In genomic region chr15:92917606-92918407, GRCh38 we compare ENCODE assay signal across 8 cellular contexts. TPM values are rescaled to one million over a fixed set of nuclear protein-coding genes. Genes with fewer than 3 reads are reported as not detected.
DNase-seq lines count a peak whose midpoint lies in the region; ATAC-seq, FAIRE-seq and TF ChIP-seq lines count a peak whose summit lies in the region.

No MANE protein-coding gene starts in this region.

- H2AFZ ChIP-seq in HCT116 (ENCODE audit: low read depth, low read length, poor library complexity, severe bottlenecking) (no peak overlapping the region), astrocyte (ENCODE audit: low read depth, low read length) (no peak overlapping the region)

- H3K79me2 ChIP-seq in HCT116 (ENCODE audit: insufficient read depth, low read length): peaks cover 99% of the 10 kb centered on the region
- peaks cover 96% of the 10 kb centered on the region for H3K79me2 ChIP-seq in astrocyte (ENCODE audit: insufficient read depth, low read length)

- H3K27ac ChIP-seq in CD4-positive, alpha-beta memory T cell (ENCODE audit: low read depth, low read length): peak overlapping the region; percentile 82
- H3K27ac ChIP-seq in HCT116 (ENCODE audit: low read depth, low read length): peak overlapping the region; percentile 87
- peak overlapping the region; percentile 82 for H3K27ac ChIP-seq in astrocyte (ENCODE audit: low read depth, low read length)
- H3K27ac ChIP-seq in right cardiac atrium (ENCODE audit: low read length): peak overlapping the region; percentile 70

- H3K4me3 Mint-ChIP-seq in CD4-positive, alpha-beta memory T cell: peak overlapping the region; percentile 54 to 79 (median 62)
- peak overlapping the region; percentile 64 for H3K4me3 Mint-ChIP-seq in T-helper 2 cell treated with Interferon-gamma antibody and Interleukin-4, amounts not matched to agents 5 μg/mL and 100 μg/mL, for 36 hours
- H3K4me3 Mint-ChIP-seq in astrocyte (ENCODE audit: unreplicated experiment): no peak overlapping the region

- FAIRE-seq in astrocyte (lab: Jason Lieb, UNC) (no peak), urothelium cell line (lab: Jason Lieb, UNC) (no peak)

- no peak for TF ChIP-seq POLR2A in HCT116 (IDR thresholded peaks at IDR 0.05; ENCODE audit: borderline replicate concordance, extremely low read depth, insufficient read depth, insufficient read length)

- peaks cover 9 to 64% of the 10 kb centered on the region in 2 donors for H3K36me3 Mint-ChIP-seq in CD4-positive, alpha-beta memory T cell
- peaks cover 50% of the 10 kb centered on the region for H3K36me3 Mint-ChIP-seq in T-helper 2 cell treated with Interferon-gamma antibody and Interleukin-4, amounts not matched to agents 5 μg/mL and 100 μg/mL, for 36 hours (ENCODE audit: low read depth)
- peaks cover 7% of the 10 kb centered on the region for H3K36me3 Mint-ChIP-seq in astrocyte (ENCODE audit: low read depth, unreplicated experiment)

- no peak overlapping the region for H3K4me3 ChIP-seq in CD4-positive, alpha-beta memory T cell (ENCODE audit: low read length in 2 of 2)
- H3K4me3 ChIP-seq in HCT116 (replicated peaks in 1 of 2; ENCODE audit: low read depth in 1 of 2, low read length in 2 of 2) (no peak overlapping the region), astrocyte (ENCODE audit: insufficient read depth, low read depth, low read length) (peak overlapping the region; percentile 4), right cardiac atrium (ENCODE audit: low read length) (no peak overlapping the region)

- peaks cover 4% of the 10 kb centered on the region for H3K36me3 ChIP-seq in CD4-positive, alpha-beta memory T cell (ENCODE audit: insufficient read depth, low read length)
- H3K36me3 ChIP-seq in HCT116 (ENCODE audit: control insufficient read depth in 1 of 2, insufficient read depth in 2 of 2, low read length in 2 of 2) (no peaks in the 10 kb centered on the region), astrocyte (ENCODE audit: insufficient read depth, low read length) (peaks cover 10% of the 10 kb centered on the region)

- intact Hi-C loops in CD4-positive, alpha-beta memory T cell (cut with micrococcal nuclease): loop anchor here (1.0 kb wide), 4 partner anchors 36 to 121 kb away; no protein-coding TSS in a partner anchor
- intact Hi-C loops in HCT116 (cut with micrococcal nuclease): loop anchor here (1.0 kb wide), 1 partner anchor 121 kb away; no protein-coding TSS in a partner anchor
- intact Hi-C loops in right cardiac atrium (cut with DNase I): loop anchor here in 2 of 4 donors (2.0 to 5.0 kb wide), 2 partner anchors 109 to 111 kb away; no protein-coding TSS in a partner anchor

- no peaks in the 10 kb centered on the region for H3K27me3 Mint-ChIP-seq in CD4-positive, alpha-beta memory T cell
- H3K27me3 Mint-ChIP-seq in T-helper 2 cell treated with Interferon-gamma antibody and Interleukin-4, amounts not matched to agents 5 μg/mL and 100 μg/mL, for 36 hours (ENCODE audit: low read depth): no peaks in the 10 kb centered on the region
- H3K27me3 Mint-ChIP-seq in astrocyte (ENCODE audit: low read depth, unreplicated experiment): no peaks in the 10 kb centered on the region

- 21% methylated on average over 11 of the region's 11 CpGs for WGBS in right cardiac atrium

- peak overlapping the region; percentile 90 to 100 (median 96) for H3K27ac Mint-ChIP-seq in CD4-positive, alpha-beta memory T cell
- H3K27ac Mint-ChIP-seq in T-helper 2 cell treated with Interferon-gamma antibody and Interleukin-4, amounts not matched to agents 5 μg/mL and 100 μg/mL, for 36 hours: peak overlapping the region; percentile 74
- peak overlapping the region; percentile 93 for H3K27ac Mint-ChIP-seq in astrocyte (ENCODE audit: unreplicated experiment)

- H3K4me1 ChIP-seq in CD4-positive, alpha-beta memory T cell (ENCODE audit: insufficient read depth, low read length): peaks cover 97% of the 10 kb centered on the region
- H3K4me1 ChIP-seq in HCT116 (ENCODE audit: control insufficient read depth in 1 of 2, insufficient read depth in 2 of 2, low read length in 2 of 2) (peaks cover 64 to 94% of the 10 kb centered on the region in 2 experiments), astrocyte (ENCODE audit: insufficient read depth, low read length) (peaks cover 61% of the 10 kb centered on the region), right cardiac atrium (ENCODE audit: control insufficient read depth, insufficient read depth, low read length) (peaks cover 20% of the 10 kb centered on the region)

- no peaks in the 10 kb centered on the region for H3K27me3 ChIP-seq in CD4-positive, alpha-beta memory T cell (ENCODE audit: insufficient read depth, low read length)
- no peaks in the 10 kb centered on the region for H3K27me3 ChIP-seq in HCT116 (ENCODE audit: insufficient read depth, low read length)
- H3K27me3 ChIP-seq in astrocyte (ENCODE audit: insufficient read depth, low read length): no peaks in the 10 kb centered on the region
- H3K27me3 ChIP-seq in right cardiac atrium (ENCODE audit: control insufficient read depth, insufficient read depth): no peaks in the 10 kb centered on the region

- no peaks in the 10 kb centered on the region for H3K9me3 Mint-ChIP-seq in CD4-positive, alpha-beta memory T cell
- H3K9me3 Mint-ChIP-seq in T-helper 2 cell treated with Interferon-gamma antibody and Interleukin-4, amounts not matched to agents 5 μg/mL and 100 μg/mL, for 36 hours: no peaks in the 10 kb centered on the region
- no peaks in the 10 kb centered on the region for H3K9me3 Mint-ChIP-seq in astrocyte (ENCODE audit: unreplicated experiment)

- POLR2A ChIA-PET in CD4-positive, alpha-beta memory T cell (lab: Charles Lee; ENCODE audit: partially characterized antibody): interaction anchor here (0.6 to 9.5 kb wide), 14 partner anchors 13 to 122 kb away, joined by 3 to 295 read pairs (median 5); partner anchors contain the start of gene CHD2
- POLR2A ChIA-PET in HCT116 (lab: Charles Lee): interaction anchor here (0.6 to 1.2 kb wide), 5 partner anchors 11 to 121 kb away, joined by 3 to 6 read pairs (median 4); partner anchors contain the start of gene CHD2

- H3K4me1 Mint-ChIP-seq in CD4-positive, alpha-beta memory T cell: peaks cover 72 to 90% (median 80%) of the 10 kb centered on the region in 4 donors
- peaks cover 74% of the 10 kb centered on the region for H3K4me1 Mint-ChIP-seq in T-helper 2 cell treated with Interferon-gamma antibody and Interleukin-4, amounts not matched to agents 5 μg/mL and 100 μg/mL, for 36 hours (ENCODE audit: low read depth)
- H3K4me1 Mint-ChIP-seq in astrocyte (ENCODE audit: low read depth, unreplicated experiment): peaks cover 77% of the 10 kb centered on the region

- RAD21 ChIA-PET in HCT116 (lab: Charles Lee; ENCODE audit: low non-redundant PET in 1 of 2, low total read pairs in 2 of 2, uncharacterized antibody in 2 of 2, unreplicated experiment in 2 of 2): interaction anchor here (0.7 to 1.4 kb wide), 4 partner anchors 10 to 121 kb away, joined by 3 to 5 read pairs (median 3); no protein-coding TSS in a partner anchor

- ATAC-seq in HCT116 (peak; percentile 50), right cardiac atrium (peak; percentile 60 to 71)

- DNase-seq in CD4-positive, alpha-beta memory T cell: peak; percentile 87 to 91 (median 89)
- DNase-seq in HCT116 (ENCODE audit: low read depth, low spot score) (peak; percentile 90), NCI-H187 treated with DMSO at 0.1 percent for 48 hours (lab: John Stamatoyannopoulos, UW) (peak; percentile 81), astrocyte (ENCODE audit: low read depth) (peak; percentile 87), right cardiac atrium (peak; percentile 93 to 98 (median 95)), putamen (ENCODE audit: low spot score) (peak; percentile 91), urothelium cell line (ENCODE audit: low spot score) (peak; percentile 78)
- peak; percentile 89 for DNase-seq in T-helper 2 cell treated with Interferon-gamma antibody and Interleukin-4, amounts not matched to agents 5 μg/mL and 100 μg/mL, for 36 hours (ENCODE audit: low spot score)

- no peaks in the 10 kb centered on the region for H3K9me2 ChIP-seq in HCT116 (ENCODE audit: insufficient read depth)

- H4K20me1 ChIP-seq in HCT116 (ENCODE audit: insufficient read depth) (no peaks in the 10 kb centered on the region), astrocyte (ENCODE audit: insufficient read depth, low read length) (peaks cover 39% of the 10 kb centered on the region)

- BruUV-seq in HCT116 (replicated peaks; lab: Mats Ljungman, UMichigan): TSS peak; percentile 66

- H3K9ac ChIP-seq in HCT116 (ENCODE audit: low read length) (peak overlapping the region; percentile 38), astrocyte (ENCODE audit: low read length) (peak overlapping the region; percentile 48)

- CTCF ChIA-PET in CD4-positive, alpha-beta memory T cell (lab: Charles Lee; ENCODE audit: partially characterized antibody): interaction anchor here (0.7 to 11.3 kb wide), 19 partner anchors 9 to 122 kb away, joined by 3 to 205 read pairs (median 7); partner anchors contain the start of gene CHD2
- CTCF ChIA-PET in HCT116 (lab: Charles Lee): interaction anchor here (0.6 to 7.7 kb wide), 13 partner anchors 9 to 134 kb away, joined by 3 to 67 read pairs (median 4); partner anchors contain the start of gene CHD2

- peak; percentile 77 to 93 (median 78) for TF ChIP-seq CTCF in HCT116 (IDR thresholded peaks at IDR 0.05 in 2 of 3, conservative IDR thresholded peaks at IDR 0.05 in 1 of 3; ENCODE audit: borderline replicate concordance in 1 of 3, insufficient read depth in 1 of 3, low read depth in 2 of 3, low read length in 2 of 3)
- TF ChIP-seq CTCF in astrocyte (IDR thresholded peaks at IDR 0.05; ENCODE audit: insufficient read depth, low read depth, low read length): peak; percentile 90

- TF ChIP-seq RAD21 in HCT116 (IDR thresholded peaks at IDR 0.05; ENCODE audit: low read depth): peak; percentile 93

- no peaks in the 10 kb centered on the region for H3K9me3 ChIP-seq in CD4-positive, alpha-beta memory T cell (ENCODE audit: control insufficient read depth in 1 of 2, low read length in 2 of 2)
- no peaks in the 10 kb centered on the region for H3K9me3 ChIP-seq in HCT116 (ENCODE audit: control insufficient read depth in 1 of 2, insufficient read depth in 1 of 2, low read depth in 1 of 2, low read length in 2 of 2)
- no peaks in the 10 kb centered on the region for H3K9me3 ChIP-seq in astrocyte (ENCODE audit: insufficient read depth, low read depth, low read length)
- no peaks in the 10 kb centered on the region for H3K9me3 ChIP-seq in right cardiac atrium (ENCODE audit: control insufficient read depth, low read length)

- peak overlapping the region; percentile 55 for H3K4me2 ChIP-seq in HCT116 (ENCODE audit: low read length)
- peak overlapping the region; percentile 54 for H3K4me2 ChIP-seq in astrocyte (ENCODE audit: low read length)

RNA-seq across cellular contexts. Expression of gene CHD2, which starts 17.7 kb away (rescaled TPM):
- 100 to 1,000 TPM; 340 to 351 TPM for total RNA-seq in CD4-positive, alpha-beta memory T cell
- polyA plus RNA-seq in CD4-positive, alpha-beta memory T cell: 100 to 1,000 TPM in 1 of 2 donors, 10 to 100 TPM in 1; 28.4 to 108 TPM
- 116 TPM for total RNA-seq in HCT116 (2021; ENCODE audit: unreplicated experiment)
- 64.4 and 68.7 TPM in 2 replicates for polyA plus RNA-seq in HCT116 (2012)
- 90.0 and 105 TPM in 2 replicates for total RNA-seq in astrocyte
- total RNA-seq in right cardiac atrium: 10 to 100 TPM; 62.7 to 83.6 (median 65.1) TPM
- 28.4 TPM for polyA plus RNA-seq in right cardiac atrium
